In genomic region chr5:146446861-146447733, GRCh38 we compare ENCODE assay signal across 1 cellular context.
TF ChIP-seq lines count a peak whose summit lies in the region.

TCERG1 (plus strand) TSS chr5:146447333; CDS start chr5:146447350, 17 bp downstream.

TF ChIP-seq in K562, 482 proteins besides CTCF, POLR2A, EP300 and RAD21 (continued from another document and continues in another):
- peak; percentile 97; the same call in 1 of the 2 replicates for TF ChIP-seq SRSF3 (IDR thresholded peaks at IDR 0.05; ENCODE audit: insufficient read depth, low read length)
- TF ChIP-seq SIN3A (IDR thresholded peaks at IDR 0.05; ENCODE audit: borderline replicate concordance in 2 of 2, control insufficient read depth in 1 of 2, low read depth in 2 of 2, low read length in 2 of 2) = no peak; a peak in 1 of 4 replicates
- TF ChIP-seq CHAMP1 (IDR thresholded peaks at IDR 0.05) = peak; percentile 100
- TF ChIP-seq MCM3 (IDR thresholded peaks at IDR 0.05) = no peak
- TF ChIP-seq VEZF1 (CRISPR knock-in tag; IDR thresholded peaks at IDR 0.05) = peak; percentile 35; the same call in 1 of the 2 replicates
- TF ChIP-seq ZNF696 (CRISPR knock-in tag; conservative IDR thresholded peaks at IDR 0.05) = no peak
- TF ChIP-seq ZBTB26 (CRISPR knock-in tag; IDR thresholded peaks at IDR 0.05) = peak; percentile 22; the same call in 1 of the 2 replicates
- no peak for TF ChIP-seq ZBTB34 (CRISPR knock-in tag; IDR thresholded peaks at IDR 0.05)
- TF ChIP-seq RB1 (IDR thresholded peaks at IDR 0.05; ENCODE audit: low read depth) = peak; percentile 55
- no peak for TF ChIP-seq RFX7 (CRISPR knock-in tag; IDR thresholded peaks at IDR 0.05)
- TF ChIP-seq ZNF133 (CRISPR knock-in tag; IDR thresholded peaks at IDR 0.05) = no peak
- no peak for TF ChIP-seq ZBTB5 (IDR thresholded peaks at IDR 0.05)
- TF ChIP-seq BRF1 (IDR thresholded peaks at IDR 0.05; ENCODE audit: borderline replicate concordance, extremely low read depth, insufficient read length) = no peak
- no peak for TF ChIP-seq CBX5 (IDR thresholded peaks at IDR 0.05; ENCODE audit: borderline replicate concordance, low read depth)
- TF ChIP-seq GABPA (tag; conservative IDR thresholded peaks at IDR 0.05; ENCODE audit: low read depth) = peak; percentile 44
- TF ChIP-seq E2F5 (CRISPR knock-in tag; IDR thresholded peaks at IDR 0.05) = peak; percentile 40; the same call in 1 of the 2 replicates
- TF ChIP-seq ETS1 (conservative IDR thresholded peaks at IDR 0.05; ENCODE audit: control insufficient read depth, low read depth, low read length) = peak; percentile 86; the same call in 1 of the 2 replicates
- TF ChIP-seq NCOA4 (IDR thresholded peaks at IDR 0.05; ENCODE audit: partially characterized antibody) = no peak
- no peak; the same call in 1 of the 2 replicates for TF ChIP-seq THRB (CRISPR knock-in tag; conservative IDR thresholded peaks at IDR 0.05)
- peak; percentile 78 for TF ChIP-seq TSHZ1 (CRISPR knock-in tag; IDR thresholded peaks at IDR 0.05)
- TF ChIP-seq POLR2H (tag; IDR thresholded peaks at IDR 0.05; ENCODE audit: low read depth) = peak; percentile 62
- TF ChIP-seq STAT5B (CRISPR knock-in tag; IDR thresholded peaks at IDR 0.05) = no peak
- peak; percentile 90 for TF ChIP-seq NR4A1 (CRISPR knock-in tag; IDR thresholded peaks at IDR 0.05)
- peak; percentile 97 for TF ChIP-seq NR4A1 (tag; IDR thresholded peaks at IDR 0.05)
- no peak for TF ChIP-seq ADNP (tag; IDR thresholded peaks at IDR 0.05)
- TF ChIP-seq PCBP2 (IDR thresholded peaks at IDR 0.05; ENCODE audit: low read depth, low read length, poor library complexity, severe bottlenecking) = no peak
- TF ChIP-seq ZNF224 (CRISPR knock-in tag; IDR thresholded peaks at IDR 0.05) = peak; percentile 82; the same call in 1 of the 2 replicates
- TF ChIP-seq U2AF2 (optimal IDR thresholded peaks at IDR 0.05; ENCODE audit: low read depth, low read length) = no peak
- peak in 1 of 2 experiments; percentile 83; a peak in 2 of 4 replicates for TF ChIP-seq BCLAF1 (IDR thresholded peaks at IDR 0.05; ENCODE audit: borderline replicate concordance in 1 of 2, control insufficient read depth in 1 of 2, low read depth in 2 of 2, low read length in 1 of 2)
- 0 out of 2 replicates have a peak, but pooled peaks have one; percentile 82 for TF ChIP-seq NFXL1 (CRISPR knock-in tag; IDR thresholded peaks at IDR 0.05)
- TF ChIP-seq ZZZ3 (IDR thresholded peaks at IDR 0.05) = peak; percentile 62; the same call in 1 of the 2 replicates
- TF ChIP-seq RFX1 (IDR thresholded peaks at IDR 0.05) = no peak; the same call in 1 of the 2 replicates
- TF ChIP-seq ZNF589 (CRISPR knock-in tag; IDR thresholded peaks at IDR 0.05; ENCODE audit: low read depth) = peak; percentile 95
- TF ChIP-seq ARID2 (IDR thresholded peaks at IDR 0.05) = no peak
- TF ChIP-seq ZNF57 (CRISPR knock-in tag; IDR thresholded peaks at IDR 0.05) = no peak
- peak; percentile 85 for TF ChIP-seq KDM5B (IDR thresholded peaks at IDR 0.05; ENCODE audit: insufficient replicate concordance, low read depth, low read length)
